In the genomic region with DNA sequence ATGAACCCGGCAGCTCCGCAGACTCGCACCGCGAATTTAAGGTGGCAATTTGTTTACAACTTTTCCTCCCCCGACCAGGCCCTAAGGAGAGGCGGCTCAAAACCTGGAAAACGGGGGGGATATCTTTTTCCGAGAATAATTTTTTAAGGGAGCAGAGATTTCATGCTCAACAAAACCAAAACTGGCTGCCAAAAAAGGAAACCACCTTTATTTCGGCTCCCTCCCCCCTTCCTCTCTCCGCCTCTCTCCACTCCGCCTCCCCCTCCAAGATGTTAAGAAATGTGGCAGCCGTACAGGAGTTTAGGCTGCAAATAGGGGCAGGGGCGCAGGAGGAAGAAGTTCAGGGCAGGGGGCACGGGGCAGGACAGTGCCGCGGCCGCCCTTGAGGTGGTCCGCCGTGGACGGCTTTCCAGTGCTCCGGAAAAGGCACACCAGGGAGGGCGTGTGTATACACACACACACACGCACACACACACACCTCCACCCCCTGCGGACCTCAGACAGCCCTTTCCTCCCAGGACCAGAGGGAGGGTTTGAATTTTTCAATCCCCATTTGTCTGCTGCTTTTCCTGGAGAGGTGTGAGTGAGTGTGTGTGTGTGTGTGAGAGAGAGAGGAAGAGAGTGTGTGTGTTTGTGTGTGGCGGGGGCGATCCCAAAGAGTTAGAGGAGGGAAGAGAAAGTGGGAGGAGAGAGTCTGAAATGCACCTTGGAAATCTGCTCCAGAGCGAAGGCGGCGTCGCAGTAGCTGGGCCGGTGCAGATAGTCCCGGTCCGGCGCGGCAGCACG, we compare ENCODE assay signal across 9 cellular contexts. TPM values are rescaled to one million over a fixed set of nuclear protein-coding genes. Genes with fewer than 3 reads are reported as not detected.
DNase-seq lines count a peak whose midpoint lies in the region; ATAC-seq, FAIRE-seq and TF ChIP-seq lines count a peak whose summit lies in the region.
"Had no signal": no experiment of that assay in that cellular context is flagged by ENCODE, and none has a peak within 500 bp of the region (broad histone marks: within the 10 kb centered on the region; RNA-seq: fewer than 3 reads in every experiment).

No MANE protein-coding gene starts in this region.

- FAIRE-seq in small intestine (lab: Jason Lieb, UNC) = no peak
- FAIRE-seq: TTC549 had no signal

- ATAC-seq in SK-N-SH treated with all-trans-retinoic acid at 6 μM for 48 hours = peak; percentile 3
- ATAC-seq in HG02885 (IDR thresholded peaks at IDR 0.05; ENCODE audit: poor library complexity, unreplicated experiment) = no peak
- ATAC-seq in HG02870 (IDR thresholded peaks at IDR 0.05; ENCODE audit: unreplicated experiment) = no peak

- H3K4me3 Mint-ChIP-seq in IgD-negative memory B cell = peak overlapping the region; percentile 91 to 98 (median 96)
- H3K4me3 Mint-ChIP-seq in MCF 10A (ENCODE audit: unreplicated experiment) = peak overlapping the region; percentile 79
- H3K4me3 Mint-ChIP-seq in immature natural killer cell = peak overlapping the region; percentile 94 to 100 (median 95)

- H3K27ac ChIP-seq in small intestine (ENCODE audit: low read depth in 1 of 2, low read length in 1 of 2) = peak overlapping the region; percentile 28 to 87

- H3K4me1 ChIP-seq in small intestine (ENCODE audit: control insufficient read depth in 2 of 2, insufficient read depth in 1 of 2, low read depth in 1 of 2, low read length in 1 of 2) = no peaks in the 10 kb centered on the region

- POLR2A ChIA-PET in MCF 10A (lab: Yijun Ruan, JAX) = interaction anchor here (0.6 to 4.7 kb wide), 24 partner anchors 8 to 1373 kb away, joined by 3 to 82 read pairs (median 3); partner anchors contain the start of genes ERCC6L2 and PTCH1

- H3K9me3 Mint-ChIP-seq in IgD-negative memory B cell (no peaks in the 10 kb centered on the region), MCF 10A (ENCODE audit: unreplicated experiment) (no peaks in the 10 kb centered on the region), immature natural killer cell (no peaks in the 10 kb centered on the region)

- H3K36me3 ChIP-seq in small intestine (ENCODE audit: control insufficient read depth in 2 of 2, insufficient read depth in 2 of 2, low read length in 2 of 2) = no peaks in the 10 kb centered on the region

- H3K27ac Mint-ChIP-seq in IgD-negative memory B cell (peak overlapping the region; percentile 91 to 93 (median 91)), MCF 10A (ENCODE audit: low read depth, unreplicated experiment) (peak overlapping the region; percentile 8), immature natural killer cell (peak overlapping the region; percentile 85 to 96 (median 92))

- no peaks in the 10 kb centered on the region for H3K9me3 ChIP-seq in small intestine (ENCODE audit: control insufficient read depth, low read depth)

- no peaks in the 10 kb centered on the region for H3K27me3 ChIP-seq in small intestine (ENCODE audit: control insufficient read depth in 2 of 2, insufficient read depth in 2 of 2, low read length in 2 of 2)

- H3K4me1 Mint-ChIP-seq in IgD-negative memory B cell = peaks cover 25 to 41% (median 34%) of the 10 kb centered on the region in 3 donors
- peaks cover 2% of the 10 kb centered on the region for H3K4me1 Mint-ChIP-seq in MCF 10A (ENCODE audit: insufficient read depth, unreplicated experiment)
- peaks cover 55 to 74% of the 10 kb centered on the region in 2 donors for H3K4me1 Mint-ChIP-seq in immature natural killer cell

- no peak for TF ChIP-seq CTCF in MCF 10A (IDR thresholded peaks at IDR 0.05; ENCODE audit: unreplicated experiment)

- H3K27me3 Mint-ChIP-seq in IgD-negative memory B cell (peaks cover 17% of the 10 kb centered on the region), MCF 10A (ENCODE audit: insufficient read depth, unreplicated experiment) (no peaks in the 10 kb centered on the region), immature natural killer cell (ENCODE audit: low read depth in 3 of 3) (peaks cover 31 to 54% (median 31%) of the 10 kb centered on the region in 3 donors)

- no TSS peak for BruUV-seq in MCF 10A (replicated peaks; lab: Mats Ljungman, UMichigan)

- CTCF ChIA-PET in MCF 10A (lab: Yijun Ruan, JAX) = interaction anchor here (0.6 kb wide), 2 partner anchors 12 to 1061 kb away, joined by 3 read pairs; no protein-coding TSS in a partner anchor

- DNase-seq in CMK (ENCODE audit: low read depth) = peak; percentile 34
- DNase-seq in MCF 10A (ENCODE audit: unreplicated experiment) = peak; percentile 73
- peak; percentile 63 to 71 (median 64) for DNase-seq in immature natural killer cell
- DNase-seq in small intestine = peak; percentile 62

- intact Hi-C loops in MCF 10A (cut with micrococcal nuclease) = loop anchor here (2.0 to 10.0 kb wide), 7 partner anchors 81 to 710 kb away; partner anchors contain the start of genes ERCC6L2 and FANCC

- WGBS in small intestine, 3 donors = 0 to 1% (median 0%) methylated on average over 26 to 37 of the region's 37 CpGs

- peak overlapping the region; percentile 82 to 88 for H3K4me3 ChIP-seq in small intestine (ENCODE audit: low read depth in 1 of 2, low read length in 2 of 2)

- H3K36me3 Mint-ChIP-seq in IgD-negative memory B cell = no peaks in the 10 kb centered on the region
- peaks cover 6% of the 10 kb centered on the region for H3K36me3 Mint-ChIP-seq in MCF 10A (ENCODE audit: insufficient read depth, unreplicated experiment)
- peaks cover 0 to 3% (median 0%) of the 10 kb centered on the region in 3 donors for H3K36me3 Mint-ChIP-seq in immature natural killer cell

TF ChIP-seq in SK-N-SH treated with all-trans-retinoic acid at 6 μM for 48 hours, 23 proteins besides CTCF, POLR2A, EP300 and RAD21:
- TF ChIP-seq ESRRG (CRISPR knock-in tag; IDR thresholded peaks at IDR 0.05) = no peak
- TF ChIP-seq, protein P1, sequence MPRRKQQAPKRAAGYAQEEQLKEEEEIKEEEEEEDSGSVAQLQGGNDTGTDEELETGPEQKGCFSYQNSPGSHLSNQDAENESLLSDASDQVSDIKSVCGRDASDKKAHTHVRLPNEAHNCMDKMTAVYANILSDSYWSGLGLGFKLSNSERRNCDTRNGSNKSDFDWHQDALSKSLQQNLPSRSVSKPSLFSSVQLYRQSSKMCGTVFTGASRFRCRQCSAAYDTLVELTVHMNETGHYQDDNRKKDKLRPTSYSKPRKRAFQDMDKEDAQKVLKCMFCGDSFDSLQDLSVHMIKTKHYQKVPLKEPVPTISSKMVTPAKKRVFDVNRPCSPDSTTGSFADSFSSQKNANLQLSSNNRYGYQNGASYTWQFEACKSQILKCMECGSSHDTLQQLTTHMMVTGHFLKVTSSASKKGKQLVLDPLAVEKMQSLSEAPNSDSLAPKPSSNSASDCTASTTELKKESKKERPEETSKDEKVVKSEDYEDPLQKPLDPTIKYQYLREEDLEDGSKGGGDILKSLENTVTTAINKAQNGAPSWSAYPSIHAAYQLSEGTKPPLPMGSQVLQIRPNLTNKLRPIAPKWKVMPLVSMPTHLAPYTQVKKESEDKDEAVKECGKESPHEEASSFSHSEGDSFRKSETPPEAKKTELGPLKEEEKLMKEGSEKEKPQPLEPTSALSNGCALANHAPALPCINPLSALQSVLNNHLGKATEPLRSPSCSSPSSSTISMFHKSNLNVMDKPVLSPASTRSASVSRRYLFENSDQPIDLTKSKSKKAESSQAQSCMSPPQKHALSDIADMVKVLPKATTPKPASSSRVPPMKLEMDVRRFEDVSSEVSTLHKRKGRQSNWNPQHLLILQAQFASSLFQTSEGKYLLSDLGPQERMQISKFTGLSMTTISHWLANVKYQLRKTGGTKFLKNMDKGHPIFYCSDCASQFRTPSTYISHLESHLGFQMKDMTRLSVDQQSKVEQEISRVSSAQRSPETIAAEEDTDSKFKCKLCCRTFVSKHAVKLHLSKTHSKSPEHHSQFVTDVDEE (CRISPR knock-in tag; IDR thresholded peaks at IDR 0.05) = no peak
- TF ChIP-seq ZFP30 (CRISPR knock-in tag; IDR thresholded peaks at IDR 0.05) = no peak
- TF ChIP-seq ZNF8 (CRISPR knock-in tag; IDR thresholded peaks at IDR 0.05) = no peak
- no peak for TF ChIP-seq ZNF70 (CRISPR knock-in tag; IDR thresholded peaks at IDR 0.05)
- TF ChIP-seq ZNF565 (CRISPR knock-in tag; conservative IDR thresholded peaks at IDR 0.05; ENCODE audit: low read depth) = 0 out of 2 replicates have a peak, but pooled peaks have one; percentile 23
- TF ChIP-seq, protein P2, sequence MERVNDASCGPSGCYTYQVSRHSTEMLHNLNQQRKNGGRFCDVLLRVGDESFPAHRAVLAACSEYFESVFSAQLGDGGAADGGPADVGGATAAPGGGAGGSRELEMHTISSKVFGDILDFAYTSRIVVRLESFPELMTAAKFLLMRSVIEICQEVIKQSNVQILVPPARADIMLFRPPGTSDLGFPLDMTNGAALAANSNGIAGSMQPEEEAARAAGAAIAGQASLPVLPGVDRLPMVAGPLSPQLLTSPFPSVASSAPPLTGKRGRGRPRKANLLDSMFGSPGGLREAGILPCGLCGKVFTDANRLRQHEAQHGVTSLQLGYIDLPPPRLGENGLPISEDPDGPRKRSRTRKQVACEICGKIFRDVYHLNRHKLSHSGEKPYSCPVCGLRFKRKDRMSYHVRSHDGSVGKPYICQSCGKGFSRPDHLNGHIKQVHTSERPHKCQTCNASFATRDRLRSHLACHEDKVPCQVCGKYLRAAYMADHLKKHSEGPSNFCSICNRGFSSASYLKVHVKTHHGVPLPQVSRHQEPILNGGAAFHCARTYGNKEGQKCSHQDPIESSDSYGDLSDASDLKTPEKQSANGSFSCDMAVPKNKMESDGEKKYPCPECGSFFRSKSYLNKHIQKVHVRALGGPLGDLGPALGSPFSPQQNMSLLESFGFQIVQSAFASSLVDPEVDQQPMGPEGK (CRISPR knock-in tag; IDR thresholded peaks at IDR 0.05; ENCODE audit: borderline replicate concordance) = peak; percentile 58
- TF ChIP-seq ZFP3 (CRISPR knock-in tag; IDR thresholded peaks at IDR 0.05) = no peak

RNA-seq across cellular contexts. Expression of gene PTCH1, which starts 9.1 kb away (rescaled TPM):
- polyA plus RNA-seq in IgD-negative memory B cell = 19.3 TPM
- total RNA-seq in MCF 10A (2022) = 3.6 and 4.7 TPM in 2 replicates
- 10 to 100 TPM in 2 of 3 donors, 1 to 10 TPM in 1; 3.7 to 30.6 (median 16.1) TPM for polyA plus RNA-seq in immature natural killer cell
- 1 to 10 TPM; 2.2 to 8.9 (median 2.7) TPM for polyA plus RNA-seq in small intestine

Comparison
In these comparisons a context has a peak if more than half of its experiments do, and no peak if none do; other contexts are left out.
1. H3K27ac Mint-ChIP-seq: peak in every context shown above with its lines; median percentile 92 in immature natural killer cell; 91 in IgD-negative memory B cell; 8 in MCF 10A.